Comparison of ENCODE assay signal across 13 cellular contexts in genomic region chr16:80518436-80518835, GRCh38. TPM values are rescaled to one million over a fixed set of nuclear protein-coding genes. Genes with fewer than 3 reads are reported as not detected.
DNase-seq lines count a peak whose midpoint lies in the region; ATAC-seq lines count a peak whose summit lies in the region.
"Had no signal": no experiment of that assay in that cellular context is flagged by ENCODE, and none has a peak within 500 bp of the region (broad histone marks: within the 10 kb centered on the region; RNA-seq: fewer than 3 reads in every experiment).

No MANE protein-coding gene starts in this region.

- H3K4me3 Mint-ChIP-seq in activated T-helper 17 cell treated with anti-CD3 and anti-CD28 coated beads, Interleukin-2, amount 50 U/mL, for 72 hours, result peak overlapping the region; percentile 31
- no peak overlapping the region for H3K4me3 Mint-ChIP-seq in memory B cell

- peak; percentile 51 for DNase-seq in DMS53 (lab: John Stamatoyannopoulos, UW)
- no peak for DNase-seq in DMS53 treated with DMSO at 0.1 percent for 48 hours (lab: John Stamatoyannopoulos, UW; ENCODE audit: unreplicated experiment)
- peak; percentile 58 for DNase-seq in HT1080 (ENCODE audit: low read depth)
- DNase-seq in memory B cell (ENCODE audit: low spot score in 2 of 2), result peak in 1 of 2 donors; percentile 39
- DNase-seq in SHP77 treated with DMSO at 0.1 percent for 48 hours (lab: John Stamatoyannopoulos, UW), result no peak
- DNase-seq: colonic mucosa, foreskin melanocyte, NCI-H526, upper lobe of left lung had no signal

- H3K27ac Mint-ChIP-seq in activated T-helper 17 cell treated with anti-CD3 and anti-CD28 coated beads, Interleukin-2, amount 50 U/mL, for 72 hours, result no peak overlapping the region
- no peak overlapping the region for H3K27ac Mint-ChIP-seq in memory B cell

- no peaks in the 10 kb centered on the region for H3K9me3 Mint-ChIP-seq in activated T-helper 17 cell treated with anti-CD3 and anti-CD28 coated beads, Interleukin-2, amount 50 U/mL, for 72 hours
- H3K9me3 Mint-ChIP-seq in memory B cell, result peaks cover 1% of the 10 kb centered on the region

- peak; percentile 74 for ATAC-seq in activated T-helper 17 cell treated with anti-CD3 and anti-CD28 coated beads, Interleukin-2, amount 50 U/mL, for 72 hours (replicated peaks)
- ATAC-seq in memory B cell (ENCODE audit: low read depth), result peak; percentile 98
- no peak for ATAC-seq in HG02623 (IDR thresholded peaks at IDR 0.05; ENCODE audit: unreplicated experiment)
- ATAC-seq in HG03139 (IDR thresholded peaks at IDR 0.05; ENCODE audit: unreplicated experiment), result no peak

- H3K36me3 Mint-ChIP-seq in activated T-helper 17 cell treated with anti-CD3 and anti-CD28 coated beads, Interleukin-2, amount 50 U/mL, for 72 hours (ENCODE audit: low read depth), result no peaks in the 10 kb centered on the region
- no peaks in the 10 kb centered on the region for H3K36me3 Mint-ChIP-seq in memory B cell

- H3K27me3 Mint-ChIP-seq in activated T-helper 17 cell treated with anti-CD3 and anti-CD28 coated beads, Interleukin-2, amount 50 U/mL, for 72 hours, result peaks cover 3% of the 10 kb centered on the region
- peaks cover 11% of the 10 kb centered on the region for H3K27me3 Mint-ChIP-seq in memory B cell

- H3K4me1 Mint-ChIP-seq in activated T-helper 17 cell treated with anti-CD3 and anti-CD28 coated beads, Interleukin-2, amount 50 U/mL, for 72 hours, result peaks cover 11% of the 10 kb centered on the region
- peaks cover 10% of the 10 kb centered on the region for H3K4me1 Mint-ChIP-seq in memory B cell

RNA-seq across cellular contexts. Expression of gene DYNLRB2, which starts 22.4 kb away (rescaled TPM):
- not detected in 2 replicates for total RNA-seq in HT1080 (2014; rRNA removed; shearing (Covaris generic))
- not detected in 2 replicates for polyA plus RNA-seq in HT1080 (2015; cell fraction: cytosol; rRNA removed)
- not detected in 2 replicates for polyA plus RNA-seq in HT1080 (2015; cell fraction: nucleus; rRNA removed)
- total RNA-seq in activated T-helper 17 cell treated with anti-CD3 and anti-CD28 coated beads, Interleukin-2, amount 50 U/mL, for 72 hours, result not detected
- total RNA-seq: colonic mucosa, liver had no signal

Comparison
In these comparisons a context has a peak if more than half of its experiments do, and no peak if none do; other contexts are left out.
1. DNase-seq: peak in DMS53 (single experiment) and HT1080 (single experiment); none in DMS53 treated with DMSO at 0.1 percent for 48 hours (single experiment) and SHP77 treated with DMSO at 0.1 percent for 48 hours (single experiment).
2. ATAC-seq: peak in activated T-helper 17 cell treated with anti-CD3 and anti-CD28 coated beads, Interleukin-2, amount 50 U/mL, for 72 hours (single experiment) and memory B cell (single experiment); none in HG02623 (single experiment) and HG03139 (single experiment).